1 cellular context compared by ENCODE assay signal in the genomic region with DNA sequence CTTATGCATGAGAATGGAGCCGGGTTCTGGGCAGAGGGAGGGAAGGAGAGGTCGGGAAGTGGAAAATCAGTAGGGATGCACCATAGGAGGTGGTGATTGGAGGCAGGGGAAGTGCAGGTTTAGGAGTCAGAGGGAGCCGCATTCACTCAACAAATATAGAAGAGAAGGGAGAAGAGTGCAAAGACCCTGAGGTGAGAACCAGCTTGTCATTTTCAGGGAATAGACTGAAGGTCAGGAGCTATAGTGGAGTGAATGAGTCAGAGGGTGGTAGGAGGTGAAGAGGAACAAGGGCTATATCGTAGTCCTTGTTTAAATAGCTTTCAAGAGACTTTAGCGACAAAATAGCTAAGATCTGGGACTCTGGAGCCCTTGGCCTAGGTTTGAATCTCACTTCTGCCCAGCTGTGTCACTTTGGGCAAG.
TF ChIP-seq lines count a peak whose summit lies in the region.

No MANE protein-coding gene starts in this region.

TF ChIP-seq in GM12878, 131 proteins besides CTCF, POLR2A, EP300 and RAD21:
- 0 out of 2 replicates have a peak, but pooled peaks have one; percentile 40 for TF ChIP-seq YBX1 (IDR thresholded peaks at IDR 0.05)
- TF ChIP-seq CHD4 (IDR thresholded peaks at IDR 0.05), result no peak
- TF ChIP-seq IKZF2 (IDR thresholded peaks at IDR 0.05), result peak; percentile 1 to 8; a peak in 2 of 4 replicates
- TF ChIP-seq IKZF1 (conservative IDR thresholded peaks at IDR 0.05), result peak; percentile 13
- TF ChIP-seq MEF2A (IDR thresholded peaks at IDR 0.05; ENCODE audit: insufficient read depth, low read depth, low read length), result no peak
- TF ChIP-seq MTA2 (IDR thresholded peaks at IDR 0.05; ENCODE audit: low read depth), result 0 out of 2 replicates have a peak, but pooled peaks have one; percentile 1
- TF ChIP-seq HDGF (IDR thresholded peaks at IDR 0.05), result 0 out of 2 replicates have a peak, but pooled peaks have one; percentile 6
- no peak for TF ChIP-seq MXI1 (IDR thresholded peaks at IDR 0.05; ENCODE audit: low read depth, low read length)
- no peak for TF ChIP-seq FOXK2 (IDR thresholded peaks at IDR 0.05)
- no peak for TF ChIP-seq PAX5 (IDR thresholded peaks at IDR 0.05; ENCODE audit: borderline replicate concordance, low read depth, low read length)
- TF ChIP-seq PBX3 (IDR thresholded peaks at IDR 0.05; ENCODE audit: insufficient replicate concordance, low read depth, low read length), result no peak
- no peak for TF ChIP-seq SUPT20H (IDR thresholded peaks at IDR 0.05; ENCODE audit: borderline replicate concordance, control insufficient read depth, low read depth, low read length)
- TF ChIP-seq, protein P1, sequence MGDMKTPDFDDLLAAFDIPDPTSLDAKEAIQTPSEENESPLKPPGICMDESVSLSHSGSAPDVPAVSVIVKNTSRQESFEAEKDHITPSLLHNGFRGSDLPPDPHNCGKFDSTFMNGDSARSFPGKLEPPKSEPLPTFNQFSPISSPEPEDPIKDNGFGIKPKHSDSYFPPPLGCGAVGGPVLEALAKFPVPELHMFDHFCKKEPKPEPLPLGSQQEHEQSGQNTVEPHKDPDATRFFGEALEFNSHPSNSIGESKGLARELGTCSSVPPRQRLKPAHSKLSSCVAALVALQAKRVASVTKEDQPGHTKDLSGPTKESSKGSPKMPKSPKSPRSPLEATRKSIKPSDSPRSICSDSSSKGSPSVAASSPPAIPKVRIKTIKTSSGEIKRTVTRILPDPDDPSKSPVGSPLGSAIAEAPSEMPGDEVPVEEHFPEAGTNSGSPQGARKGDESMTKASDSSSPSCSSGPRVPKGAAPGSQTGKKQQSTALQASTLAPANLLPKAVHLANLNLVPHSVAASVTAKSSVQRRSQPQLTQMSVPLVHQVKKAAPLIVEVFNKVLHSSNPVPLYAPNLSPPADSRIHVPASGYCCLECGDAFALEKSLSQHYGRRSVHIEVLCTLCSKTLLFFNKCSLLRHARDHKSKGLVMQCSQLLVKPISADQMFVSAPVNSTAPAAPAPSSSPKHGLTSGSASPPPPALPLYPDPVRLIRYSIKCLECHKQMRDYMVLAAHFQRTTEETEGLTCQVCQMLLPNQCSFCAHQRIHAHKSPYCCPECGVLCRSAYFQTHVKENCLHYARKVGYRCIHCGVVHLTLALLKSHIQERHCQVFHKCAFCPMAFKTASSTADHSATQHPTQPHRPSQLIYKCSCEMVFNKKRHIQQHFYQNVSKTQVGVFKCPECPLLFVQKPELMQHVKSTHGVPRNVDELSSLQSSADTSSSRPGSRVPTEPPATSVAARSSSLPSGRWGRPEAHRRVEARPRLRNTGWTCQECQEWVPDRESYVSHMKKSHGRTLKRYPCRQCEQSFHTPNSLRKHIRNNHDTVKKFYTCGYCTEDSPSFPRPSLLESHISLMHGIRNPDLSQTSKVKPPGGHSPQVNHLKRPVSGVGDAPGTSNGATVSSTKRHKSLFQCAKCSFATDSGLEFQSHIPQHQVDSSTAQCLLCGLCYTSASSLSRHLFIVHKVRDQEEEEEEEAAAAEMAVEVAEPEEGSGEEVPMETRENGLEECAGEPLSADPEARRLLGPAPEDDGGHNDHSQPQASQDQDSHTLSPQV (IDR thresholded peaks at IDR 0.05), result no peak
- TF ChIP-seq STAT3 (IDR thresholded peaks at IDR 0.05; ENCODE audit: low read depth, low read length), result no peak
- no peak for TF ChIP-seq ZBTB4 (CRISPR knock-in tag; IDR thresholded peaks at IDR 0.05)
